Comparison of ENCODE assay signal across 9 cellular contexts in the genomic region with DNA sequence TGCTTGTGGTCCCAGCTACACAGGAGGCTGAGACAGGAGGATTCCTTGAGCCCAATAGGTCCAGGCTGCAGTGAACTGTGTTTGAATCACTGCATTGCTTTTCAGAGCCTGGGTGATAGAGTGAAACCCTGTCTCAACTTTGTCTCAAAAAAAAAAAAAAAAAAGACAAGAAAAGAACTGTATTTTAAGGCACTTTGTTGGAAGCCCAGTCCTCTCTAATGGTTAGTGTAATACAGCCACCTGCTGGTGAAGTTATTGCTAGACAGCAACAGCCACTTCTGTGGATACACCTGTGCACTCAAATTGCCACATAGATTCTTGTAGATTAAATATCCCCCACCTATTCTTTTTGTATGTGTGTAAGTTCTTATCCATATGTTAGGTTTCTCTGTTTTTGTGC. TPM values are rescaled to one million over a fixed set of nuclear protein-coding genes. Genes with fewer than 3 reads are reported as not detected.
A peak's percentile ranks its signal among the peaks of the same experiment; 100 is the strongest.
DNase-seq lines count a peak whose midpoint lies in the region; ATAC-seq lines count a peak whose summit lies in the region.
"Had no signal": no experiment of that assay in that cellular context is flagged by ENCODE, and none has a peak within 500 bp of the region (broad histone marks: within the 10 kb centered on the region; RNA-seq: fewer than 3 reads in every experiment).

No MANE protein-coding gene starts in this region.

- H3K9me3 Mint-ChIP-seq in activated CD8-positive, alpha-beta memory T cell treated with anti-CD3 and anti-CD28 coated beads, Interleukin-2, amount 10 ng/mL, durations not matched to agents 7 days and 5 days (ENCODE audit: low read depth): no peaks in the 10 kb centered on the region

- peaks cover 13% of the 10 kb centered on the region for H3K27me3 Mint-ChIP-seq in activated CD8-positive, alpha-beta memory T cell treated with anti-CD3 and anti-CD28 coated beads, Interleukin-2, amount 10 ng/mL, durations not matched to agents 7 days and 5 days

- no peak overlapping the region for H3K4me3 Mint-ChIP-seq in activated CD8-positive, alpha-beta memory T cell treated with anti-CD3 and anti-CD28 coated beads, Interleukin-2, amount 10 ng/mL, durations not matched to agents 7 days and 5 days

- CTCF ChIA-PET in activated CD8-positive, alpha-beta memory T cell treated with anti-CD3 and anti-CD28 coated beads, Interleukin-2, amount 10 ng/mL, durations not matched to agents 7 days and 5 days (lab: Charles Lee): interaction anchor here (0.8 to 7.2 kb wide), 6 partner anchors 9 to 78 kb away, joined by 3 to 61 read pairs (median 4); a partner anchor contains a TSS

- no peak overlapping the region for H3K27ac Mint-ChIP-seq in activated CD8-positive, alpha-beta memory T cell treated with anti-CD3 and anti-CD28 coated beads, Interleukin-2, amount 10 ng/mL, durations not matched to agents 7 days and 5 days

- DNase-seq in activated CD8-positive, alpha-beta memory T cell treated with anti-CD3 and anti-CD28 coated beads, Interleukin-2, amount 10 ng/mL, durations not matched to agents 7 days and 5 days: no peak
- no peak for DNase-seq in activated CD8-positive, alpha-beta memory T cell treated with anti-CD3 and anti-CD28 coated beads, Interleukin-2, amount 50 U/mL, for 48 hours
- DNase-seq in SW480 (ENCODE audit: low spot score): peak; percentile 46
- peak; percentile 58 for DNase-seq in glomerular visceral epithelial cell (ENCODE audit: extremely low spot score)
- DNase-seq in superior temporal gyrus (ENCODE audit: extremely low spot score): peak; percentile 74
- DNase-seq in stimulated activated CD4-positive, alpha-beta T cell treated with anti-CD3 and anti-CD28 coated beads, Interleukin-4, amount 100 ng/mL, for 1 hour: no peak

- peaks cover 2% of the 10 kb centered on the region for H3K4me1 Mint-ChIP-seq in activated CD8-positive, alpha-beta memory T cell treated with anti-CD3 and anti-CD28 coated beads, Interleukin-2, amount 10 ng/mL, durations not matched to agents 7 days and 5 days

- no peaks in the 10 kb centered on the region for H3K36me3 Mint-ChIP-seq in activated CD8-positive, alpha-beta memory T cell treated with anti-CD3 and anti-CD28 coated beads, Interleukin-2, amount 10 ng/mL, durations not matched to agents 7 days and 5 days

- peak; percentile 57 for ATAC-seq in activated CD8-positive, alpha-beta memory T cell treated with anti-CD3 and anti-CD28 coated beads, Interleukin-2, amount 10 ng/mL, durations not matched to agents 7 days and 5 days
- ATAC-seq in GM19463 (IDR thresholded peaks at IDR 0.05; ENCODE audit: unreplicated experiment) (peak; percentile 35), HG03575 (IDR thresholded peaks at IDR 0.05; ENCODE audit: extremely low read depth, insufficient number of reproducible peaks, low FRiP score, unreplicated experiment) (peak; percentile 62)

RNA-seq across cellular contexts. Expression of a gene that starts 10.1 kb away (rescaled TPM):
- not detected for total RNA-seq in activated CD8-positive, alpha-beta memory T cell treated with anti-CD3 and anti-CD28 coated beads, Interleukin-2, amount 10 ng/mL, durations not matched to agents 7 days and 5 days
- total RNA-seq: dermis microvascular lymphatic vessel endothelial cell had no signal

RNA-seq across cellular contexts. Expression of a gene that starts 32.1 kb away (rescaled TPM):
- total RNA-seq in activated CD8-positive, alpha-beta memory T cell treated with anti-CD3 and anti-CD28 coated beads, Interleukin-2, amount 10 ng/mL, durations not matched to agents 7 days and 5 days: not detected
- total RNA-seq: dermis microvascular lymphatic vessel endothelial cell had no signal

RNA-seq across cellular contexts. Expression of a gene that starts 59.8 kb away (rescaled TPM):
- not detected for total RNA-seq in activated CD8-positive, alpha-beta memory T cell treated with anti-CD3 and anti-CD28 coated beads, Interleukin-2, amount 10 ng/mL, durations not matched to agents 7 days and 5 days
- total RNA-seq: dermis microvascular lymphatic vessel endothelial cell had no signal

Comparison
In these comparisons a context has a peak if more than half of its experiments do, and no peak if none do; other contexts are left out.
1. DNase-seq: peak in SW480 (single experiment), glomerular visceral epithelial cell (single experiment) and superior temporal gyrus (single experiment); none in activated CD8-positive, alpha-beta memory T cell treated with anti-CD3 and anti-CD28 coated beads, Interleukin-2, amount 10 ng/mL, durations not matched to agents 7 days and 5 days (single experiment), activated CD8-positive, alpha-beta memory T cell treated with anti-CD3 and anti-CD28 coated beads, Interleukin-2, amount 50 U/mL, for 48 hours (single experiment) and stimulated activated CD4-positive, alpha-beta T cell treated with anti-CD3 and anti-CD28 coated beads, Interleukin-4, amount 100 ng/mL, for 1 hour (single experiment).
2. Peak in every context shown above with its lines, with median percentiles within 50 percentile points of each other: ATAC-seq.